In the genomic region with DNA sequence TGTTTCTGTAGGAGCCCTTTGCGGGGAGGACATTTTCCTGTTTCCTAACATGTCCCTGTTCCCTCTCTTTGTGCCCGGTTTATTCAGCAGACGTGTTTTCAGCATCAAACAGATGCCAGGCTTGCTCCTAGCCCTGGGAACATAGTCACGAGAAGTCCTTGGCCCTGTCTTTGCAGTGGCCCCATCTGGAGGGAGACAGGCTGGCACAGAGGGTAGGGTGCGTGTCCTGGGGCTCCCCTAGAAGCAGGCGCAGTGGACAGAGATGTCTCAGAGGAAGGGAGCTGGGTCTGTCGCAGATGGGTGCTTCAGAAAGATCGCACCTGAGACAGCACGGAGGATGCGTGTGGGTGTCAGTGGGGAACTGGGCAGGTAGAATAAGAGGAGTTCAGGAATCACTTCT, we compare ENCODE assay signal across 18 cellular contexts.
DNase-seq lines count a peak whose midpoint lies in the region; TF ChIP-seq lines count a peak whose summit lies in the region.
"Had no signal": no experiment of that assay in that cellular context is flagged by ENCODE, and none has a peak within 500 bp of the region (broad histone marks: within the 10 kb centered on the region; RNA-seq: fewer than 3 reads in every experiment).

No MANE protein-coding gene starts in this region.

- no peak overlapping the region for H4K8ac ChIP-seq in H9 (replicated peaks; ENCODE audit: insufficient read length, low read depth, low read length)

- no peak overlapping the region for H4K5ac ChIP-seq in H9 (ENCODE audit: insufficient read length, low read depth, low read length)

- no peak overlapping the region for H3K4me3 Mint-ChIP-seq in H9
- no peak overlapping the region for H3K4me3 Mint-ChIP-seq in brain
- H3K4me3 Mint-ChIP-seq: T-helper 17 cell had no signal

- no peaks in the 10 kb centered on the region for H4K20me1 ChIP-seq in H9 (ENCODE audit: control insufficient read depth, insufficient read depth, insufficient read length)

- WGBS in H9 (ENCODE audit: extremely low coverage, insufficient read length, low lambda C conversion rate), result no CpG with 5 or more reads among the region's 10 CpGs
- 96% methylated on average over 10 of the region's 10 CpGs for WGBS in sigmoid colon, 2 donors

- H3K9me3 ChIP-seq in H9 (ENCODE audit: control insufficient read depth, low read depth, low read length) (no peaks in the 10 kb centered on the region), sigmoid colon (no peaks in the 10 kb centered on the region)
- H3K9me3 ChIP-seq: lower lobe of right lung, Peyer's patch, right atrium auricular region, SJSA1 had no signal

- no peak overlapping the region for H3K4me3 ChIP-seq in sigmoid colon
- H3K4me3 ChIP-seq: GM12878, GM23248, lower lobe of right lung, Peyer's patch, right atrium auricular region, SJSA1 had no signal

- no peaks in the 10 kb centered on the region for H3K27me3 ChIP-seq in H9 (ENCODE audit: insufficient read depth, low read length)
- no peaks in the 10 kb centered on the region for H3K27me3 ChIP-seq in sigmoid colon
- H3K27me3 ChIP-seq: foreskin keratinocyte, Peyer's patch, right atrium auricular region, SJSA1 had no signal

- no peak overlapping the region for H3K27ac ChIP-seq in H9 (ENCODE audit: insufficient read length, low read depth, low read length)
- no peak overlapping the region for H3K27ac ChIP-seq in sigmoid colon
- H3K27ac ChIP-seq: foreskin keratinocyte, GM23248, lower lobe of right lung, Peyer's patch, right atrium auricular region, SJSA1 had no signal

- no peak overlapping the region for H3K23ac ChIP-seq in H9 (ENCODE audit: insufficient read length, low read depth, low read length)

- H3K23me2 ChIP-seq in H9 (ENCODE audit: insufficient read length, low read depth, low read length, poor library complexity, severe bottlenecking), result no peaks in the 10 kb centered on the region

- no peak overlapping the region for H2BK20ac ChIP-seq in H9 (ENCODE audit: low read depth, low read length, poor library complexity, severe bottlenecking)

- 0 out of 2 replicates have a peak overlapping the region, but pooled peaks have one; percentile 50 for H3K14ac ChIP-seq in H9 (ENCODE audit: insufficient read depth, low read length)

- H3K18ac ChIP-seq in H9 (ENCODE audit: insufficient read length, low read depth, low read length), result no peak overlapping the region

- no peaks in the 10 kb centered on the region for H3K4me1 Mint-ChIP-seq in H9
- H3K4me1 Mint-ChIP-seq in brain, result no peaks in the 10 kb centered on the region
- H3K4me1 Mint-ChIP-seq: T-helper 17 cell had no signal

- no peak overlapping the region for H3K9ac ChIP-seq in H9 (ENCODE audit: extremely low read depth, insufficient read length, low read length)
- H3K9ac ChIP-seq: GM23248 had no signal

- H3K36me3 Mint-ChIP-seq in H9 (ENCODE audit: insufficient read depth in 1 of 3, low read depth in 3 of 3) (peaks cover 16 to 34% (median 33%) of the 10 kb centered on the region in 3 experiments; a peak in 6 of 7 replicates), brain (peaks cover 79% of the 10 kb centered on the region)

- H3K27ac Mint-ChIP-seq in H9, result peak overlapping the region in 1 of 3 experiments; percentile 25; a peak in 1 of 7 replicates
- peak overlapping the region in 4 of 5 experiments; percentile 61 to 84 (median 76) for H3K27ac Mint-ChIP-seq in brain

- no peaks in the 10 kb centered on the region for H3K79me2 ChIP-seq in H9 (ENCODE audit: insufficient read depth, low read length)

- no peak overlapping the region for H3K4me2 ChIP-seq in H9 (ENCODE audit: insufficient read depth, insufficient read length, low read length)

- no peak overlapping the region for H2AFZ ChIP-seq in H9 (ENCODE audit: low read length)
- H2AFZ ChIP-seq: GM23248 had no signal

- no peak for TF ChIP-seq EP300 in sigmoid colon (IDR thresholded peaks at IDR 0.05)

- no peak for TF ChIP-seq POLR2A in sigmoid colon (IDR thresholded peaks at IDR 0.05)

- no peak overlapping the region for H2BK5ac ChIP-seq in H9 (ENCODE audit: insufficient read length, low read length)

- no peak overlapping the region for H4K91ac ChIP-seq in H9 (ENCODE audit: insufficient read length, low read depth, low read length)

- no peak overlapping the region for H3K4ac ChIP-seq in H9 (ENCODE audit: low read depth, low read length)

- H2BK15ac ChIP-seq in H9 (ENCODE audit: low read depth, low read length), result no peak overlapping the region; the same call in 1 of the 2 replicates

- TF ChIP-seq CTCF in H9 (conservative IDR thresholded peaks at IDR 0.05) (no peak), brain (conservative IDR thresholded peaks at IDR 0.05) (no peak), sigmoid colon (IDR thresholded peaks at IDR 0.05) (no peak)

- intact Hi-C loops in sigmoid colon (cut with DNase I), result no loop called here

- no peak overlapping the region for H2BK120ac ChIP-seq in H9 (ENCODE audit: low read depth, low read length, poor library complexity, severe bottlenecking)

- H3K36me3 ChIP-seq in sigmoid colon, result peaks cover 16 to 92% (median 42%) of the 10 kb centered on the region in 4 donors

- H3K27me3 Mint-ChIP-seq in H9 (ENCODE audit: low read depth), result no peaks in the 10 kb centered on the region
- H3K27me3 Mint-ChIP-seq in brain, result no peaks in the 10 kb centered on the region
- H3K27me3 Mint-ChIP-seq: T-helper 17 cell had no signal

- H3K9me3 Mint-ChIP-seq in H9, result no peaks in the 10 kb centered on the region; a peak in 1 of 5 replicates
- H3K9me3 Mint-ChIP-seq in brain, result peaks cover 0 to 9% (median 4%) of the 10 kb centered on the region in 5 experiments

- H2BK12ac ChIP-seq in H9 (ENCODE audit: insufficient read length, low read depth, low read length), result no peak overlapping the region

- H3T11ph ChIP-seq in H9 (ENCODE audit: low read length), result no peak overlapping the region

- no peaks in the 10 kb centered on the region for H3K79me1 ChIP-seq in H9 (ENCODE audit: insufficient read depth, low read depth, low read length, poor library complexity, severe bottlenecking)

- no peak overlapping the region for H3K56ac ChIP-seq in H9 (ENCODE audit: insufficient read length, low read depth, low read length)

- DNase-seq in activated CD8-positive, alpha-beta memory T cell treated with anti-CD3 and anti-CD28 coated beads for 24 hours, result peak; percentile 53
- DNase-seq in activated CD8-positive, alpha-beta memory T cell treated with anti-CD3 and anti-CD28 coated beads, Interleukin-2, amount 50 U/mL, for 4 hours, result no peak
- DNase-seq in H9 (no peak), sigmoid colon (peak; percentile 48), SKM-1 treated with dmso at 0.1 percent for 144 hours (lab: John Stamatoyannopoulos, UW; ENCODE audit: unreplicated experiment) (no peak), NCI-H748 (lab: John Stamatoyannopoulos, UW; ENCODE audit: unreplicated experiment) (no peak), GM03348 (ENCODE audit: low spot score) (no peak)
- DNase-seq: C1 segment of cervical spinal cord; central memory CD4-positive, alpha-beta T cell; foreskin keratinocyte; lower lobe of right lung; T-helper 17 cell had no signal

- no peaks in the 10 kb centered on the region for H3K4me1 ChIP-seq in H9 (ENCODE audit: insufficient read depth, low read length)
- no peaks in the 10 kb centered on the region for H3K4me1 ChIP-seq in sigmoid colon
- H3K4me1 ChIP-seq: foreskin keratinocyte, lower lobe of right lung, Peyer's patch, right atrium auricular region, SJSA1 had no signal

- no peak overlapping the region for H2AK5ac ChIP-seq in H9 (ENCODE audit: insufficient read length, low read length)

Comparison
In these comparisons a context has a peak if more than half of its experiments do, and no peak if none do; other contexts are left out.
1. DNase-seq: peak in activated CD8-positive, alpha-beta memory T cell treated with anti-CD3 and anti-CD28 coated beads for 24 hours (single experiment) and sigmoid colon (single experiment); none in activated CD8-positive, alpha-beta memory T cell treated with anti-CD3 and anti-CD28 coated beads, Interleukin-2, amount 50 U/mL, for 4 hours (single experiment), H9 (single experiment), SKM-1 treated with dmso at 0.1 percent for 144 hours (single experiment), NCI-H748 (single experiment) and GM03348 (single experiment).